8 cellular contexts compared by ENCODE assay signal in genomic region chr1:6603851-6604558, GRCh38. TPM values are rescaled to one million over a fixed set of nuclear protein-coding genes. Genes with fewer than 3 reads are reported as not detected.
DNase-seq lines count a peak whose midpoint lies in the region; ATAC-seq, FAIRE-seq and TF ChIP-seq lines count a peak whose summit lies in the region.

No MANE protein-coding gene starts in this region.

- H3K36me3 Mint-ChIP-seq in CD8-positive, alpha-beta memory T cell: peaks cover 0 to 22% (median 0%) of the 10 kb centered on the region in 3 donors

- peak overlapping the region; percentile 91 to 99 (median 96) for H3K27ac Mint-ChIP-seq in CD8-positive, alpha-beta memory T cell

- H3K9me3 Mint-ChIP-seq in CD8-positive, alpha-beta memory T cell: no peaks in the 10 kb centered on the region

- H2AFZ ChIP-seq in smooth muscle cell (ENCODE audit: low read depth): peak overlapping the region; percentile 77

- TF ChIP-seq CTCF in NB4 (IDR thresholded peaks at IDR 0.05; ENCODE audit: low read depth, low read length) (no peak), bronchial epithelial cell (IDR thresholded peaks at IDR 0.05; ENCODE audit: insufficient read depth, low read length, severe bottlenecking) (no peak), smooth muscle cell (IDR thresholded peaks at IDR 0.05; ENCODE audit: borderline replicate concordance, insufficient read depth, poor library complexity, severe bottlenecking) (no peak)

- H3K4me1 Mint-ChIP-seq in CD8-positive, alpha-beta memory T cell: peaks cover 26 to 33% (median 28%) of the 10 kb centered on the region in 3 donors

- ATAC-seq in HG02759 (IDR thresholded peaks at IDR 0.05; ENCODE audit: unreplicated experiment) (no peak), HG03095 (IDR thresholded peaks at IDR 0.05; ENCODE audit: unreplicated experiment) (no peak)

- WGBS in smooth muscle cell (ENCODE audit: low lambda C conversion rate): 9% methylated on average over 19 of the region's 19 CpGs

- no peaks in the 10 kb centered on the region for H3K27me3 ChIP-seq in CD8-positive, alpha-beta memory T cell (ENCODE audit: insufficient read depth, low read length, poor library complexity, severe bottlenecking)
- H3K27me3 ChIP-seq in bronchial epithelial cell (ENCODE audit: control insufficient read depth, insufficient read depth, low read length): no peaks in the 10 kb centered on the region
- H3K27me3 ChIP-seq in smooth muscle cell (ENCODE audit: low read depth): no peaks in the 10 kb centered on the region

- H3K4me2 ChIP-seq in smooth muscle cell: peak overlapping the region; percentile 92

- H3F3A ChIP-seq in smooth muscle cell (ENCODE audit: low read depth): peaks cover 22% of the 10 kb centered on the region

- peaks cover 29% of the 10 kb centered on the region for H4K20me1 ChIP-seq in smooth muscle cell (ENCODE audit: low read depth)

- no peaks in the 10 kb centered on the region for H3K27me3 Mint-ChIP-seq in CD8-positive, alpha-beta memory T cell

- peak overlapping the region; percentile 90 to 98 (median 91) for H3K4me3 Mint-ChIP-seq in CD8-positive, alpha-beta memory T cell

- no peaks in the 10 kb centered on the region for H3K36me3 ChIP-seq in CD8-positive, alpha-beta memory T cell (ENCODE audit: insufficient read depth, low read length)
- H3K36me3 ChIP-seq in bronchial epithelial cell (ENCODE audit: control insufficient read depth, insufficient read depth, low read length): peaks cover 8% of the 10 kb centered on the region
- H3K36me3 ChIP-seq in smooth muscle cell (ENCODE audit: low read depth): no peaks in the 10 kb centered on the region

- POLR2A ChIA-PET in CD8-positive, alpha-beta memory T cell (lab: Charles Lee): interaction anchor here (0.6 to 7.2 kb wide), 9 partner anchors 9 to 49 kb away, joined by 3 to 64 read pairs (median 3); partner anchors contain the start of genes NOL9, PHF13, TAS1R1 and THAP3

- H3K4me1 ChIP-seq in CD8-positive, alpha-beta memory T cell (ENCODE audit: insufficient read depth, low read length): peaks cover 25% of the 10 kb centered on the region
- H3K4me1 ChIP-seq in smooth muscle cell (ENCODE audit: low read depth): peaks cover 28% of the 10 kb centered on the region

- FAIRE-seq in bronchial epithelial cell (lab: Jason Lieb, UNC): no peak

- CTCF ChIA-PET in CD8-positive, alpha-beta memory T cell (lab: Charles Lee): interaction anchor here (1.0 to 4.2 kb wide), 4 partner anchors 8 to 49 kb away, joined by 3 to 16 read pairs (median 4); partner anchors contain the start of genes NOL9 and TAS1R1

- no peaks in the 10 kb centered on the region for H3K9me3 ChIP-seq in CD8-positive, alpha-beta memory T cell (ENCODE audit: low read length)
- no peaks in the 10 kb centered on the region for H3K9me3 ChIP-seq in smooth muscle cell (replicated peaks; ENCODE audit: low read depth)

- peak overlapping the region; percentile 59 for H3K4me3 ChIP-seq in CD8-positive, alpha-beta memory T cell (ENCODE audit: low read length)
- H3K4me3 ChIP-seq in NB4 (ENCODE audit: low read depth, low read length) (peak overlapping the region; percentile 64), bronchial epithelial cell (ENCODE audit: low read depth, low read length) (no peak overlapping the region), smooth muscle cell (peak overlapping the region; percentile 67)

- no peak for TF ChIP-seq POLR2A in NB4 (IDR thresholded peaks at IDR 0.05; ENCODE audit: extremely low read depth, insufficient read length)

- peaks cover 26% of the 10 kb centered on the region for H3K79me2 ChIP-seq in smooth muscle cell (ENCODE audit: low read depth)

- peak overlapping the region; percentile 96 for H3K9ac ChIP-seq in smooth muscle cell (ENCODE audit: low read depth)

- H3K27ac ChIP-seq in CD8-positive, alpha-beta memory T cell (ENCODE audit: low read depth, low read length): peak overlapping the region; percentile 92
- H3K27ac ChIP-seq in smooth muscle cell (ENCODE audit: low read depth): peak overlapping the region; percentile 100

- peak in 1 of 5 donors; percentile 16 for DNase-seq in CD8-positive, alpha-beta memory T cell
- DNase-seq in NB4 (ENCODE audit: low read depth): no peak
- peak; percentile 63 for DNase-seq in bronchial epithelial cell (ENCODE audit: low read depth)
- peak; percentile 95 for DNase-seq in islet precursor cell
- no peak for DNase-seq in smooth muscle cell (lab: John Stamatoyannopoulos, UW; ENCODE audit: unreplicated experiment)
- no peak for DNase-seq in NCI-H1930 (lab: John Stamatoyannopoulos, UW)

RNA-seq across cellular contexts. Expression of gene KLHL21, which starts 1.3 kb away (rescaled TPM):
- total RNA-seq in CD8-positive, alpha-beta memory T cell: 10 to 100 TPM; 36.4 to 37.3 TPM
- polyA plus RNA-seq in CD8-positive, alpha-beta memory T cell: 31.6 TPM
- total RNA-seq in bronchial epithelial cell (30.2 and 38.7 TPM in 2 replicates), smooth muscle cell (12.0 and 13.2 TPM in 2 replicates)
- polyA plus RNA-seq in smooth muscle cell: 12.6 and 16.2 TPM in 2 replicates

RNA-seq across cellular contexts. Expression of gene PHF13, which starts 9.5 kb away (rescaled TPM):
- 10 to 100 TPM; 12.5 to 14.0 TPM for total RNA-seq in CD8-positive, alpha-beta memory T cell
- 4.9 TPM for polyA plus RNA-seq in CD8-positive, alpha-beta memory T cell
- total RNA-seq in bronchial epithelial cell: 6.1 and 9.9 TPM in 2 replicates
- total RNA-seq in smooth muscle cell: 10.2 and 10.4 TPM in 2 replicates
- polyA plus RNA-seq in smooth muscle cell: 12.3 and 14.0 TPM in 2 replicates

RNA-seq across cellular contexts. Expression of gene THAP3, which starts 20.7 kb away (rescaled TPM):
- 10 to 100 TPM; 18.3 to 20.6 TPM for total RNA-seq in CD8-positive, alpha-beta memory T cell
- polyA plus RNA-seq in CD8-positive, alpha-beta memory T cell: 24.0 TPM
- 24.0 and 26.6 TPM in 2 replicates for total RNA-seq in bronchial epithelial cell
- total RNA-seq in smooth muscle cell: 10.5 and 14.2 TPM in 2 replicates
- polyA plus RNA-seq in smooth muscle cell: 29.3 and 34.8 TPM in 2 replicates

RNA-seq across cellular contexts. Expression of gene ZBTB48, which starts 24.2 kb away (rescaled TPM):
- 10 to 100 TPM; 25.0 to 31.7 TPM for total RNA-seq in CD8-positive, alpha-beta memory T cell
- 24.1 TPM for polyA plus RNA-seq in CD8-positive, alpha-beta memory T cell
- total RNA-seq in bronchial epithelial cell (18.7 and 19.7 TPM in 2 replicates), smooth muscle cell (9.7 and 26.4 TPM in 2 replicates)
- polyA plus RNA-seq in smooth muscle cell: 16.3 and 20.5 TPM in 2 replicates

RNA-seq across cellular contexts. Expression of gene TAS1R1, which starts 48.9 kb away (rescaled TPM):
- not detected for total RNA-seq in CD8-positive, alpha-beta memory T cell
- polyA plus RNA-seq in CD8-positive, alpha-beta memory T cell: not detected
- not detected in 2 replicates for total RNA-seq in bronchial epithelial cell
- total RNA-seq in smooth muscle cell: not detected in 2 replicates
- 0.27 TPM in 1 of 2 replicates, not detected in the other for polyA plus RNA-seq in smooth muscle cell

Comparison
In these comparisons a context has a peak if more than half of its experiments do, and no peak if none do; other contexts are left out.
1. DNase-seq: peak in bronchial epithelial cell (single experiment) and islet precursor cell (single experiment); none in NB4 (single experiment), smooth muscle cell (single experiment) and NCI-H1930 (0 of 2).